Comparison of ENCODE assay signal across 1 cellular context in genomic region chr3:72839057-72839456, GRCh38.
TF ChIP-seq lines count a peak whose summit lies in the region.

No MANE protein-coding gene starts in this region.

TF ChIP-seq in K562, 482 proteins besides CTCF, POLR2A, EP300 and RAD21 (continues in another document):
- TF ChIP-seq ZNF263 (CRISPR knock-in tag; IDR thresholded peaks at IDR 0.05; ENCODE audit: borderline replicate concordance): no peak
- TF ChIP-seq RNF2 (IDR thresholded peaks at IDR 0.05): no peak
- TF ChIP-seq ZNF124 (CRISPR knock-in tag; IDR thresholded peaks at IDR 0.05): no peak
- no peak for TF ChIP-seq TGIF2 (CRISPR knock-in tag; IDR thresholded peaks at IDR 0.05)
- TF ChIP-seq MXI1 (IDR thresholded peaks at IDR 0.05; ENCODE audit: low read depth, low read length): no peak
- peak; percentile 40; the same call in 1 of the 2 replicates for TF ChIP-seq ARID1B (IDR thresholded peaks at IDR 0.05)
- TF ChIP-seq JUNB (CRISPR knock-in tag; conservative IDR thresholded peaks at IDR 0.05): no peak
- TF ChIP-seq, protein P1, sequence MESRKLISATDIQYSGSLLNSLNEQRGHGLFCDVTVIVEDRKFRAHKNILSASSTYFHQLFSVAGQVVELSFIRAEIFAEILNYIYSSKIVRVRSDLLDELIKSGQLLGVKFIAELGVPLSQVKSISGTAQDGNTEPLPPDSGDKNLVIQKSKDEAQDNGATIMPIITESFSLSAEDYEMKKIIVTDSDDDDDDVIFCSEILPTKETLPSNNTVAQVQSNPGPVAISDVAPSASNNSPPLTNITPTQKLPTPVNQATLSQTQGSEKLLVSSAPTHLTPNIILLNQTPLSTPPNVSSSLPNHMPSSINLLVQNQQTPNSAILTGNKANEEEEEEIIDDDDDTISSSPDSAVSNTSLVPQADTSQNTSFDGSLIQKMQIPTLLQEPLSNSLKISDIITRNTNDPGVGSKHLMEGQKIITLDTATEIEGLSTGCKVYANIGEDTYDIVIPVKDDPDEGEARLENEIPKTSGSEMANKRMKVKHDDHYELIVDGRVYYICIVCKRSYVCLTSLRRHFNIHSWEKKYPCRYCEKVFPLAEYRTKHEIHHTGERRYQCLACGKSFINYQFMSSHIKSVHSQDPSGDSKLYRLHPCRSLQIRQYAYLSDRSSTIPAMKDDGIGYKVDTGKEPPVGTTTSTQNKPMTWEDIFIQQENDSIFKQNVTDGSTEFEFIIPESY (CRISPR knock-in tag; IDR thresholded peaks at IDR 0.05): no peak
- TF ChIP-seq KLF13 (tag; IDR thresholded peaks at IDR 0.05; ENCODE audit: borderline replicate concordance, low read depth): no peak
- TF ChIP-seq ZNF695 (CRISPR knock-in tag; IDR thresholded peaks at IDR 0.05): no peak
- TF ChIP-seq, protein P2, sequence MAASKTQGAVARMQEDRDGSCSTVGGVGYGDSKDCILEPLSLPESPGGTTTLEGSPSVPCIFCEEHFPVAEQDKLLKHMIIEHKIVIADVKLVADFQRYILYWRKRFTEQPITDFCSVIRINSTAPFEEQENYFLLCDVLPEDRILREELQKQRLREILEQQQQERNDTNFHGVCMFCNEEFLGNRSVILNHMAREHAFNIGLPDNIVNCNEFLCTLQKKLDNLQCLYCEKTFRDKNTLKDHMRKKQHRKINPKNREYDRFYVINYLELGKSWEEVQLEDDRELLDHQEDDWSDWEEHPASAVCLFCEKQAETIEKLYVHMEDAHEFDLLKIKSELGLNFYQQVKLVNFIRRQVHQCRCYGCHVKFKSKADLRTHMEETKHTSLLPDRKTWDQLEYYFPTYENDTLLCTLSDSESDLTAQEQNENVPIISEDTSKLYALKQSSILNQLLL (CRISPR knock-in tag; IDR thresholded peaks at IDR 0.05; ENCODE audit: borderline replicate concordance): no peak
- TF ChIP-seq CHD1 (IDR thresholded peaks at IDR 0.05; ENCODE audit: low read length): no peak
- TF ChIP-seq TOE1 (IDR thresholded peaks at IDR 0.05; ENCODE audit: borderline replicate concordance): no peak
- no peak for TF ChIP-seq TOE1 (CRISPR knock-in tag; IDR thresholded peaks at IDR 0.05; ENCODE audit: borderline replicate concordance, low read depth)
- TF ChIP-seq, protein P3, sequence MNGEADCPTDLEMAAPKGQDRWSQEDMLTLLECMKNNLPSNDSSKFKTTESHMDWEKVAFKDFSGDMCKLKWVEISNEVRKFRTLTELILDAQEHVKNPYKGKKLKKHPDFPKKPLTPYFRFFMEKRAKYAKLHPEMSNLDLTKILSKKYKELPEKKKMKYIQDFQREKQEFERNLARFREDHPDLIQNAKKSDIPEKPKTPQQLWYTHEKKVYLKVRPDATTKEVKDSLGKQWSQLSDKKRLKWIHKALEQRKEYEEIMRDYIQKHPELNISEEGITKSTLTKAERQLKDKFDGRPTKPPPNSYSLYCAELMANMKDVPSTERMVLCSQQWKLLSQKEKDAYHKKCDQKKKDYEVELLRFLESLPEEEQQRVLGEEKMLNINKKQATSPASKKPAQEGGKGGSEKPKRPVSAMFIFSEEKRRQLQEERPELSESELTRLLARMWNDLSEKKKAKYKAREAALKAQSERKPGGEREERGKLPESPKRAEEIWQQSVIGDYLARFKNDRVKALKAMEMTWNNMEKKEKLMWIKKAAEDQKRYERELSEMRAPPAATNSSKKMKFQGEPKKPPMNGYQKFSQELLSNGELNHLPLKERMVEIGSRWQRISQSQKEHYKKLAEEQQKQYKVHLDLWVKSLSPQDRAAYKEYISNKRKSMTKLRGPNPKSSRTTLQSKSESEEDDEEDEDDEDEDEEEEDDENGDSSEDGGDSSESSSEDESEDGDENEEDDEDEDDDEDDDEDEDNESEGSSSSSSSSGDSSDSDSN (IDR thresholded peaks at IDR 0.05; ENCODE audit: borderline replicate concordance in 1 of 2, low read depth in 2 of 2, low read length in 2 of 2): no peak
- no peak for TF ChIP-seq ZHX1 (conservative IDR thresholded peaks at IDR 0.05; ENCODE audit: low read length)
- TF ChIP-seq, protein P4, sequence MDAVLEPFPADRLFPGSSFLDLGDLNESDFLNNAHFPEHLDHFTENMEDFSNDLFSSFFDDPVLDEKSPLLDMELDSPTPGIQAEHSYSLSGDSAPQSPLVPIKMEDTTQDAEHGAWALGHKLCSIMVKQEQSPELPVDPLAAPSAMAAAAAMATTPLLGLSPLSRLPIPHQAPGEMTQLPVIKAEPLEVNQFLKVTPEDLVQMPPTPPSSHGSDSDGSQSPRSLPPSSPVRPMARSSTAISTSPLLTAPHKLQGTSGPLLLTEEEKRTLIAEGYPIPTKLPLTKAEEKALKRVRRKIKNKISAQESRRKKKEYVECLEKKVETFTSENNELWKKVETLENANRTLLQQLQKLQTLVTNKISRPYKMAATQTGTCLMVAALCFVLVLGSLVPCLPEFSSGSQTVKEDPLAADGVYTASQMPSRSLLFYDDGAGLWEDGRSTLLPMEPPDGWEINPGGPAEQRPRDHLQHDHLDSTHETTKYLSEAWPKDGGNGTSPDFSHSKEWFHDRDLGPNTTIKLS (IDR thresholded peaks at IDR 0.05; ENCODE audit: borderline replicate concordance, low read depth): no peak
- TF ChIP-seq, protein P5, sequence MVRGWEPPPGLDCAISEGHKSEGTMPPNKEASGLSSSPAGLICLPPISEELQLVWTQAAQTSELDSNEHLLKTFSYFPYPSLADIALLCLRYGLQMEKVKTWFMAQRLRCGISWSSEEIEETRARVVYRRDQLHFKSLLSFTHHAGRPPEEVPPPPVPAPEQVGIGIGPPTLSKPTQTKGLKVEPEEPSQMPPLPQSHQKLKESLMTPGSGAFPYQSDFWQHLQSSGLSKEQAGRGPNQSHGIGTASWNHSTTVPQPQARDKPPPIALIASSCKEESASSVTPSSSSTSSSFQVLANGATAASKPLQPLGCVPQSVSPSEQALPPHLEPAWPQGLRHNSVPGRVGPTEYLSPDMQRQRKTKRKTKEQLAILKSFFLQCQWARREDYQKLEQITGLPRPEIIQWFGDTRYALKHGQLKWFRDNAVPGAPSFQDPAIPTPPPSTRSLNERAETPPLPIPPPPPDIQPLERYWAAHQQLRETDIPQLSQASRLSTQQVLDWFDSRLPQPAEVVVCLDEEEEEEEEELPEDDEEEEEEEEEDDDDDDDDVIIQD (CRISPR knock-in tag; IDR thresholded peaks at IDR 0.05): no peak
- no peak for TF ChIP-seq TRIM24 (IDR thresholded peaks at IDR 0.05)
- TF ChIP-seq ZNF778 (CRISPR knock-in tag; IDR thresholded peaks at IDR 0.05): no peak
- TF ChIP-seq SLC30A9 (CRISPR knock-in tag; IDR thresholded peaks at IDR 0.05): no peak
- TF ChIP-seq FOXJ3 (CRISPR knock-in tag; IDR thresholded peaks at IDR 0.05): no peak
- no peak for TF ChIP-seq SIN3B (IDR thresholded peaks at IDR 0.05; ENCODE audit: low read depth)
- peak; percentile 19; the same call in 1 of the 2 replicates for TF ChIP-seq DPF2 (IDR thresholded peaks at IDR 0.05)
- TF ChIP-seq DACH1 (IDR thresholded peaks at IDR 0.05; ENCODE audit: partially characterized antibody): no peak
- no peak for TF ChIP-seq ZNF586 (CRISPR knock-in tag; conservative IDR thresholded peaks at IDR 0.05)
- no peak for TF ChIP-seq ZNF232 (CRISPR knock-in tag; IDR thresholded peaks at IDR 0.05)
- TF ChIP-seq ZNF639 (CRISPR knock-in tag; conservative IDR thresholded peaks at IDR 0.05 in 1 of 2, IDR thresholded peaks at IDR 0.05 in 1 of 2): no peak
- TF ChIP-seq ZNF785 (CRISPR knock-in tag; IDR thresholded peaks at IDR 0.05): no peak
- no peak for TF ChIP-seq RUNX1 (IDR thresholded peaks at IDR 0.05; ENCODE audit: low read depth)
- 0 out of 2 replicates have a peak, but pooled peaks have one; percentile 39 for TF ChIP-seq TCF3 (CRISPR knock-in tag; IDR thresholded peaks at IDR 0.05)
- peak; percentile 45; the same call in 1 of the 2 replicates for TF ChIP-seq LCOR (CRISPR knock-in tag; IDR thresholded peaks at IDR 0.05)
- no peak for TF ChIP-seq TAF7 (tag; IDR thresholded peaks at IDR 0.05)
- TF ChIP-seq MEIS2 (IDR thresholded peaks at IDR 0.05; ENCODE audit: partially characterized antibody): peak; percentile 6
- TF ChIP-seq GTF2B (IDR thresholded peaks at IDR 0.05; ENCODE audit: extremely low read depth, insufficient read length): no peak
- no peak for TF ChIP-seq FOXP1 (CRISPR knock-in tag; IDR thresholded peaks at IDR 0.05)
- no peak for TF ChIP-seq ARID3A (IDR thresholded peaks at IDR 0.05; ENCODE audit: borderline replicate concordance, low read depth, low read length)
- peak; percentile 15; the same call in 1 of the 2 replicates for TF ChIP-seq SMARCE1 (IDR thresholded peaks at IDR 0.05)
- no peak for TF ChIP-seq SMARCB1 (IDR thresholded peaks at IDR 0.05; ENCODE audit: insufficient read length, low read depth)
- no peak for TF ChIP-seq GATAD2B (IDR thresholded peaks at IDR 0.05; ENCODE audit: borderline replicate concordance)
- TF ChIP-seq CTBP1 (IDR thresholded peaks at IDR 0.05; ENCODE audit: borderline replicate concordance): 0 out of 2 replicates have a peak, but pooled peaks have one; percentile 18
- no peak for TF ChIP-seq JUN (IDR thresholded peaks at IDR 0.05; ENCODE audit: borderline replicate concordance, low read depth, low read length)
- no peak for TF ChIP-seq JUN (CRISPR knock-in tag; IDR thresholded peaks at IDR 0.05; ENCODE audit: borderline replicate concordance)
- no peak for TF ChIP-seq MED1 (CRISPR knock-in tag; IDR thresholded peaks at IDR 0.05; ENCODE audit: borderline replicate concordance)
- TF ChIP-seq NFE2 (IDR thresholded peaks at IDR 0.05; ENCODE audit: low read depth): peak; percentile 38; the same call in 1 of the 2 replicates
- no peak for TF ChIP-seq NFATC3 (IDR thresholded peaks at IDR 0.05)
- 0 out of 2 replicates have a peak, but pooled peaks have one; percentile 12 for TF ChIP-seq TAL1 (IDR thresholded peaks at IDR 0.05)
- peak; percentile 14; the same call in 1 of the 2 replicates for TF ChIP-seq ESRRA (IDR thresholded peaks at IDR 0.05; ENCODE audit: borderline replicate concordance, low read depth)
- TF ChIP-seq, protein P6, sequence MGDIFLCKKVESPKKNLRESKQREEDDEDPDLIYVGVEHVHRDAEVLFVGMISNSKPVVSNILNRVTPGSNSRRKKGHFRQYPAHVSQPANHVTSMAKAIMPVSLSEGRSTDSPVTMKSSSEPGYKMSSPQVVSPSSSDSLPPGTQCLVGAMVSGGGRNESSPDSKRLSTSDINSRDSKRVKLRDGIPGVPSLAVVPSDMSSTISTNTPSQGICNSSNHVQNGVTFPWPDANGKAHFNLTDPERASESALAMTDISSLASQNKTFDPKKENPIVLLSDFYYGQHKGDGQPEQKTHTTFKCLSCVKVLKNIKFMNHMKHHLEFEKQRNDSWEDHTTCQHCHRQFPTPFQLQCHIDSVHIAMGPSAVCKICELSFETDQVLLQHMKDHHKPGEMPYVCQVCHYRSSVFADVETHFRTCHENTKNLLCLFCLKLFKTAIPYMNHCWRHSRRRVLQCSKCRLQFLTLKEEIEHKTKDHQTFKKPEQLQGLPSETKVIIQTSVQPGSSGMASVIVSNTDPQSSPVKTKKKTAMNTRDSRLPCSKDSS (IDR thresholded peaks at IDR 0.05; ENCODE audit: low read depth, partially characterized antibody): no peak
- TF ChIP-seq SOX6 (IDR thresholded peaks at IDR 0.05): peak; percentile 46; the same call in 1 of the 2 replicates
- TF ChIP-seq ERF (CRISPR knock-in tag; IDR thresholded peaks at IDR 0.05): no peak
- no peak for TF ChIP-seq BCOR (IDR thresholded peaks at IDR 0.05)
- TF ChIP-seq POLR2G (IDR thresholded peaks at IDR 0.05; ENCODE audit: low read depth, low read length): no peak
- no peak for TF ChIP-seq JUND (IDR thresholded peaks at IDR 0.05; ENCODE audit: borderline replicate concordance, low read depth, low read length)
- no peak for TF ChIP-seq JUND (tag; IDR thresholded peaks at IDR 0.05; ENCODE audit: borderline replicate concordance, low read depth, low read length)
- no peak for TF ChIP-seq STAT5A (IDR thresholded peaks at IDR 0.05; ENCODE audit: borderline replicate concordance, low read length)
